ENCODE assay signal across 8 cellular contexts in genomic region chr3:12135029-12135634, GRCh38. TPM values are rescaled to one million over a fixed set of nuclear protein-coding genes. Genes with fewer than 3 reads are reported as not detected.
DNase-seq lines count a peak whose midpoint lies in the region; ATAC-seq and TF ChIP-seq lines count a peak whose summit lies in the region.

No MANE protein-coding gene starts in this region.

- H4K12ac ChIP-seq in trophoblast cell (ENCODE audit: low read depth, low read length): no peak overlapping the region

- intact Hi-C loops in CD4-positive, alpha-beta T cell (cut with DNase I, micrococcal nuclease): loop anchor here (1.0 to 10.0 kb wide), 3 partner anchors 345 to 760 kb away; no protein-coding TSS in a partner anchor

- no peaks in the 10 kb centered on the region for H3K9me3 ChIP-seq in CD4-positive, alpha-beta T cell (ENCODE audit: control insufficient read depth, low read length)
- no peaks in the 10 kb centered on the region for H3K9me3 ChIP-seq in trophoblast cell (ENCODE audit: insufficient read depth, low read depth, low read length)

- H2BK5ac ChIP-seq in trophoblast cell (ENCODE audit: low read depth, low read length, poor library complexity): no peak overlapping the region

- no peaks in the 10 kb centered on the region for H3K79me2 ChIP-seq in trophoblast cell (ENCODE audit: control insufficient read depth, insufficient read depth, low read length, poor library complexity)

- DNase-seq in CD4-positive, alpha-beta T cell: peak; percentile 25 to 56 (median 42)
- peak; percentile 61 for DNase-seq in RKO (ENCODE audit: low spot score)
- DNase-seq in activated effector memory CD4-positive, alpha-beta T cell treated with Interleukin-2 at 50 U/mL for 16 hours: peak; percentile 21
- DNase-seq in globus pallidus (ENCODE audit: low spot score): peak; percentile 39
- peak; percentile 51 to 73 for DNase-seq in trophoblast cell
- DNase-seq in OCI-M2 (lab: John Stamatoyannopoulos, UW; ENCODE audit: unreplicated experiment): no peak

- H3K27me3 ChIP-seq in CD4-positive, alpha-beta T cell (ENCODE audit: control insufficient read depth, insufficient read depth, low read length): peaks cover 5% of the 10 kb centered on the region
- no peaks in the 10 kb centered on the region for H3K27me3 ChIP-seq in trophoblast cell (ENCODE audit: insufficient read depth, low read length)

- H3K27me3 Mint-ChIP-seq in CD4-positive, alpha-beta T cell: peaks cover 21% of the 10 kb centered on the region

- ATAC-seq in CD4-positive, alpha-beta T cell (ENCODE audit: poor library complexity): peak; percentile 86
- peak; percentile 66 for ATAC-seq in GM19025 (IDR thresholded peaks at IDR 0.05; ENCODE audit: low read depth, unreplicated experiment)
- peak; percentile 90 for ATAC-seq in HG03175 (IDR thresholded peaks at IDR 0.05; ENCODE audit: unreplicated experiment)

- TF ChIP-seq CTCF in CD4-positive, alpha-beta T cell (IDR thresholded peaks at IDR 0.05): peak; percentile 77

- H3K4me3 ChIP-seq in trophoblast cell (ENCODE audit: low read depth, low read length): no peak overlapping the region

- H3K9ac ChIP-seq in trophoblast cell (ENCODE audit: low read length): no peak overlapping the region

- H3K27ac ChIP-seq in CD4-positive, alpha-beta T cell (ENCODE audit: low read depth, low read length): no peak overlapping the region
- no peak overlapping the region for H3K27ac ChIP-seq in trophoblast cell (ENCODE audit: low read depth, low read length)

- no peak overlapping the region for H2BK120ac ChIP-seq in trophoblast cell (ENCODE audit: insufficient read depth, low read length, poor library complexity)

- H3K4me1 ChIP-seq in trophoblast cell (ENCODE audit: control insufficient read depth in 1 of 2, insufficient read depth in 2 of 2, low read length in 2 of 2): no peaks in the 10 kb centered on the region

- no peak overlapping the region for H4K91ac ChIP-seq in trophoblast cell (ENCODE audit: low read depth, low read length)

- H3K4me1 Mint-ChIP-seq in CD4-positive, alpha-beta T cell (ENCODE audit: low read depth): no peaks in the 10 kb centered on the region

- H3K9me3 Mint-ChIP-seq in CD4-positive, alpha-beta T cell: no peaks in the 10 kb centered on the region

- H2AFZ ChIP-seq in trophoblast cell (ENCODE audit: insufficient read depth, low read length, poor library complexity): no peak overlapping the region

- H3K4ac ChIP-seq in trophoblast cell (ENCODE audit: low read depth, low read length): no peak overlapping the region

- H2BK12ac ChIP-seq in trophoblast cell (ENCODE audit: low read length): no peak overlapping the region

- no peak overlapping the region for H3K4me2 ChIP-seq in trophoblast cell (ENCODE audit: low read length)

- no peaks in the 10 kb centered on the region for H3K36me3 Mint-ChIP-seq in CD4-positive, alpha-beta T cell (ENCODE audit: low read depth)

- POLR2A ChIA-PET in CD4-positive, alpha-beta T cell (lab: Charles Lee): interaction anchor here (1.0 to 1.4 kb wide), 3 partner anchors 343 to 349 kb away, joined by 3 to 5 read pairs (median 4); partner anchors contain the start of gene TSEN2

- no peak overlapping the region for H4K8ac ChIP-seq in trophoblast cell (ENCODE audit: low read depth, low read length)

- no peak overlapping the region for H3K4me3 Mint-ChIP-seq in CD4-positive, alpha-beta T cell

- H3K27ac Mint-ChIP-seq in CD4-positive, alpha-beta T cell: no peak overlapping the region

- no peak overlapping the region for H3K14ac ChIP-seq in trophoblast cell (ENCODE audit: low read length)

- H3K18ac ChIP-seq in trophoblast cell (ENCODE audit: low read length): no peak overlapping the region

- no CpG with 5 or more reads among the region's 3 CpGs for WGBS in trophoblast cell (ENCODE audit: extremely low coverage, insufficient coverage, insufficient read length)

- H3K23ac ChIP-seq in trophoblast cell (ENCODE audit: low read length): no peak overlapping the region

- no peaks in the 10 kb centered on the region for H3K36me3 ChIP-seq in trophoblast cell (ENCODE audit: control insufficient read depth in 1 of 2, insufficient read depth in 2 of 2, low read length in 2 of 2)

- no peak overlapping the region for H2AK5ac ChIP-seq in trophoblast cell (ENCODE audit: low read length)

- no peaks in the 10 kb centered on the region for H3K79me1 ChIP-seq in trophoblast cell (ENCODE audit: low read length)

- CTCF ChIA-PET in CD4-positive, alpha-beta T cell (lab: Charles Lee): interaction anchor here (0.9 to 2.4 kb wide), 2 partner anchors 343 to 345 kb away, joined by 3 to 20 read pairs; no protein-coding TSS in a partner anchor

RNA-seq across cellular contexts. Expression of gene TIMP4, which starts 23.6 kb away (rescaled TPM):
- total RNA-seq in CD4-positive, alpha-beta T cell: not detected
- polyA plus RNA-seq in trophoblast cell (2013): 9.0 and 10.2 TPM in 2 replicates
